In genomic region chr6:13883966-13884365, GRCh38 we compare ENCODE assay signal across 21 cellular contexts.
"Had no signal": no experiment of that assay in that cellular context is flagged by ENCODE, and none has a peak within 500 bp of the region (broad histone marks: within the 10 kb centered on the region; RNA-seq: fewer than 3 reads in every experiment).

No MANE protein-coding gene starts in this region.

- H3K27ac ChIP-seq: HL-60, RWPE1 had no signal

- H3K9ac ChIP-seq: SK-N-SH had no signal

- H3K27ac Mint-ChIP-seq: IgD-negative memory B cell had no signal

- H3K36me3 ChIP-seq: MG63 had no signal

- H3K9me3 ChIP-seq: MG63, SK-N-SH had no signal

- H3K4me3 ChIP-seq: MG63 had no signal

- H3K9me2 ChIP-seq: SK-N-SH had no signal

- H3K4me3 Mint-ChIP-seq: IgD-negative memory B cell had no signal

- H3K4me2 ChIP-seq: SK-N-SH had no signal

- DNase-seq: KBM-7, MG63, NCI-H1092 treated with DMSO at 0.1 percent for 48 hours, NCI-H1436, NCI-H187, NCI-H2029, NCI-H2081 treated with DMSO at 0.1 percent for 48 hours, NCI-H2171, NCI-H226, NCI-H446, NCI-H510A, NCI-H524 treated with DMSO at 0.1 percent for 48 hours, NCI-H69, NCI-H774, PC-3, SHP77, SK-N-SH, SW 1271 had no signal
